Comparison of ENCODE assay signal across 23 cellular contexts in genomic region chr22:45059296-45059695, GRCh38. TPM values are rescaled to one million over a fixed set of nuclear protein-coding genes. Genes with fewer than 3 reads are reported as not detected.
"Had no signal": no experiment of that assay in that cellular context is flagged by ENCODE, and none has a peak within 500 bp of the region (broad histone marks: within the 10 kb centered on the region; RNA-seq: fewer than 3 reads in every experiment).

No MANE protein-coding gene starts in this region.

- H3K9ac ChIP-seq: SK-N-SH had no signal

- ATAC-seq: HepG2, T-cell had no signal

- H3K4me2 ChIP-seq: SK-N-SH had no signal

- H3K9me3 ChIP-seq: SK-N-SH had no signal

- DNase-seq: IMR-90, Karpas-422, KG1, MV-4-11, NCI-H1048, NCI-H1105, NCI-H1417, NCI-H1436 treated with DMSO at 0.1 percent for 48 hours, NCI-H1694, NCI-H1930, NCI-H2081, NCI-H2107, NCI-H2227 treated with DMSO at 0.1 percent for 48 hours, NCI-H524, NCI-H526 treated with DMSO at 0.1 percent for 48 hours, NCI-H774, Right ventricle myocardium superior, RPMI8226, SIG-M5, SK-N-SH, SW 1271, T-cell had no signal

RNA-seq across cellular contexts. Expression of gene PHF21B, which starts 49.5 kb away (rescaled TPM):
- total RNA-seq: HepG2, IMR-90 had no signal
